ENCODE assay signal across 13 cellular contexts in the genomic region with DNA sequence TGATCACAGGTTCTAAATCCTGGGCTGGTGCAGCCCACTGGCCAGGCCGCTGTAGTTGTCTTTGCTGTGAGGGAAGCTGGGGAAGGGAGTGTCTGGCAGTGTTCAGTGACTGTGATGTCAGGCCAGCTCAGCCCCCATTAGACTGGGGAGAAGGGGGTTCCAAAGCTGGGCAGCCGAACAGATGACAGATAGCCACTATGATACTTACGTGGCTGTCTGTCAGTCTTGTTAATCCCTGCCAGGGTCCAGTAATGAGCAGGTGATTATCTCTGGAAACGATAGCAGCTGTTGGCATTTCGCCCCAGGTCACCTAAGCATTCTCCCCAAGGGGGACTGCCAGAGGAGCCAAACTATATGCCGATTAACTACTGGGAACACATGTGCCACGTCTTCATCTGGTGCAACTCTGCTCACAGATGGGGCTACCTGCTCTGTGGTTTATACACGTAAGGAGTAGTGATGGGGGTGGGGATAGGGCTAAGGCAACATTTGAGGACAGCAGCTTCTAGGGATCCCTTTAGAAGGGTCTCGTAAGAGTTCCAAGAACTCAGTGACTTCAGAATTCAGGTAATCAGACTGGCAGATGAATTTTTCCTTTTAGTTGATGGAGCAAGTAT.
DNase-seq lines count a peak whose midpoint lies in the region; ATAC-seq and TF ChIP-seq lines count a peak whose summit lies in the region.
"Had no signal": no experiment of that assay in that cellular context is flagged by ENCODE, and none has a peak within 500 bp of the region (broad histone marks: within the 10 kb centered on the region; RNA-seq: fewer than 3 reads in every experiment).

No MANE protein-coding gene starts in this region.

- no peaks in the 10 kb centered on the region for H3K9me3 ChIP-seq in right atrium auricular region
- no peaks in the 10 kb centered on the region for H3K9me3 ChIP-seq in WERI-Rb-1 (ENCODE audit: severe bottlenecking)
- H3K9me3 ChIP-seq in heart left ventricle = peaks cover 0 to 6% (median 0%) of the 10 kb centered on the region in 12 donors

- no peak overlapping the region for H3K27ac ChIP-seq in right atrium auricular region
- H3K27ac ChIP-seq in WERI-Rb-1 = peak overlapping the region; percentile 18
- no peak overlapping the region for H3K27ac ChIP-seq in heart left ventricle
- H3K27ac ChIP-seq: PC-9 had no signal

- no peaks in the 10 kb centered on the region for H3K9me3 Mint-ChIP-seq in stimulated activated effector memory CD8-positive, alpha-beta T cell treated with anti-CD3 and anti-CD28 coated beads, Interleukin-12 subunit alpha, Interleukin-12 subunit beta, amount 100 ng/mL, for 72 hours

- DNase-seq in Right ventricle myocardium superior = no peak
- no peak for DNase-seq in right atrium auricular region (ENCODE audit: low spot score)
- DNase-seq in WERI-Rb-1 = peak; percentile 75
- DNase-seq in heart left ventricle = no peak
- no peak for DNase-seq in stimulated activated effector memory CD8-positive, alpha-beta T cell treated with anti-CD3 and anti-CD28 coated beads, Interleukin-12 subunit alpha, Interleukin-12 subunit beta, amount 100 ng/mL, for 72 hours (ENCODE audit: low spot score in 2 of 2)
- DNase-seq in GDM1 (lab: John Stamatoyannopoulos, UW) = no peak
- DNase-seq in SIG-M5 treated with dmso at 0.1 percent for 504 hours (lab: John Stamatoyannopoulos, UW; ENCODE audit: unreplicated experiment) = no peak
- no peak for DNase-seq in activated effector memory CD4-positive, alpha-beta T cell treated with Interleukin-2 at 50 U/mL for 16 hours
- DNase-seq: ACHN; CD4-positive, alpha-beta memory T cell; KG1; NCI-H1694 treated with DMSO at 0.1 percent for 48 hours; PC-9 had no signal

- H3K27me3 ChIP-seq in right atrium auricular region (no peaks in the 10 kb centered on the region), WERI-Rb-1 (ENCODE audit: insufficient read depth, low read depth, severe bottlenecking) (no peaks in the 10 kb centered on the region), heart left ventricle (no peaks in the 10 kb centered on the region)

- peaks cover 0 to 31% of the 10 kb centered on the region in 2 donors for H3K4me1 ChIP-seq in right atrium auricular region
- peaks cover 0 to 32% (median 9%) of the 10 kb centered on the region in 12 donors for H3K4me1 ChIP-seq in heart left ventricle

- no peak for TF ChIP-seq CTCF in right atrium auricular region (IDR thresholded peaks at IDR 0.05)
- no peak for TF ChIP-seq CTCF in WERI-Rb-1 (IDR thresholded peaks at IDR 0.05; ENCODE audit: low read depth, low read length)
- no peak for TF ChIP-seq CTCF in heart left ventricle (IDR thresholded peaks at IDR 0.05)

- intact Hi-C loops in Right ventricle myocardium superior (cut with DNase I) = no loop called here
- intact Hi-C loops in heart left ventricle (cut with DNase I) = no loop called here

- 57 to 76% (median 65%) methylated on average over 6 to 9 of the region's 9 CpGs for WGBS in heart left ventricle, 4 donors

- TF ChIP-seq POLR2A in heart left ventricle (IDR thresholded peaks at IDR 0.05) = no peak

- ATAC-seq in Right ventricle myocardium superior (ENCODE audit: poor library complexity) = peak; percentile 27
- peak in 3 of 4 donors; percentile 21 to 46 (median 28) for ATAC-seq in heart left ventricle
- ATAC-seq in stimulated activated effector memory CD8-positive, alpha-beta T cell treated with anti-CD3 and anti-CD28 coated beads, Interleukin-12 subunit alpha, Interleukin-12 subunit beta, amount 100 ng/mL, for 72 hours = no peak

- peaks cover 28% of the 10 kb centered on the region for H3K4me1 Mint-ChIP-seq in stimulated activated effector memory CD8-positive, alpha-beta T cell treated with anti-CD3 and anti-CD28 coated beads, Interleukin-12 subunit alpha, Interleukin-12 subunit beta, amount 100 ng/mL, for 72 hours

- no peak overlapping the region for H3K4me3 ChIP-seq in right atrium auricular region
- no peak overlapping the region for H3K4me3 ChIP-seq in WERI-Rb-1 (ENCODE audit: low read depth, low read length)
- H3K4me3 ChIP-seq in heart left ventricle = no peak overlapping the region
- H3K4me3 ChIP-seq: PC-9 had no signal

- H3K4me3 Mint-ChIP-seq in stimulated activated effector memory CD8-positive, alpha-beta T cell treated with anti-CD3 and anti-CD28 coated beads, Interleukin-12 subunit alpha, Interleukin-12 subunit beta, amount 100 ng/mL, for 72 hours = no peak overlapping the region
- H3K4me3 Mint-ChIP-seq: CD4-positive, alpha-beta memory T cell had no signal

- H3K36me3 ChIP-seq in right atrium auricular region (no peaks in the 10 kb centered on the region), WERI-Rb-1 (no peaks in the 10 kb centered on the region), heart left ventricle (no peaks in the 10 kb centered on the region)

- H3K36me3 Mint-ChIP-seq in stimulated activated effector memory CD8-positive, alpha-beta T cell treated with anti-CD3 and anti-CD28 coated beads, Interleukin-12 subunit alpha, Interleukin-12 subunit beta, amount 100 ng/mL, for 72 hours = peaks cover 12% of the 10 kb centered on the region

- H3K27ac Mint-ChIP-seq in stimulated activated effector memory CD8-positive, alpha-beta T cell treated with anti-CD3 and anti-CD28 coated beads, Interleukin-12 subunit alpha, Interleukin-12 subunit beta, amount 100 ng/mL, for 72 hours = peak overlapping the region; percentile 27
